Comparison of ENCODE assay signal across 8 cellular contexts in genomic region chr17:9389116-9389515, GRCh38.
DNase-seq lines count a peak whose midpoint lies in the region; ATAC-seq and TF ChIP-seq lines count a peak whose summit lies in the region.
"Had no signal": no experiment of that assay in that cellular context is flagged by ENCODE, and none has a peak within 500 bp of the region (broad histone marks: within the 10 kb centered on the region; RNA-seq: fewer than 3 reads in every experiment).

No MANE protein-coding gene starts in this region.

- H3K4me1 Mint-ChIP-seq in T-helper 2 cell treated with Interferon-gamma antibody and Interleukin-4, amounts not matched to agents 5 μg/mL and 100 μg/mL, for 36 hours (ENCODE audit: low read depth), result peaks cover 4% of the 10 kb centered on the region
- H3K4me1 Mint-ChIP-seq in activated T-helper 1 cell treated with anti-CD3 and anti-CD28 coated beads, Interleukin-12 subunit alpha, Interleukin-12 subunit beta, Interleukin-2, Interleukin-4 antibody, amounts not matched to agents 30 ng/mL and 10 ng/mL and 1 ng/mL, durations not matched to agents 14 hours and 24 hours and 36 hours (ENCODE audit: low read depth), result peaks cover 9% of the 10 kb centered on the region

- H3K27me3 Mint-ChIP-seq in T-helper 2 cell treated with Interferon-gamma antibody and Interleukin-4, amounts not matched to agents 5 μg/mL and 100 μg/mL, for 36 hours (ENCODE audit: low read depth), result no peaks in the 10 kb centered on the region
- H3K27me3 Mint-ChIP-seq in activated T-helper 1 cell treated with anti-CD3 and anti-CD28 coated beads, Interleukin-12 subunit alpha, Interleukin-12 subunit beta, Interleukin-2, Interleukin-4 antibody, amounts not matched to agents 30 ng/mL and 10 ng/mL and 1 ng/mL, durations not matched to agents 14 hours and 24 hours and 36 hours (ENCODE audit: insufficient read depth), result no peaks in the 10 kb centered on the region

- ATAC-seq in GM18861 (IDR thresholded peaks at IDR 0.05; ENCODE audit: unreplicated experiment) (peak; percentile 88), HG02759 (IDR thresholded peaks at IDR 0.05; ENCODE audit: unreplicated experiment) (peak; percentile 74), mucosa of descending colon (peak; percentile 67), Right ventricle myocardium inferior (no peak)

- peaks cover 8% of the 10 kb centered on the region for H3K36me3 Mint-ChIP-seq in T-helper 2 cell treated with Interferon-gamma antibody and Interleukin-4, amounts not matched to agents 5 μg/mL and 100 μg/mL, for 36 hours (ENCODE audit: low read depth)
- peaks cover 2% of the 10 kb centered on the region for H3K36me3 Mint-ChIP-seq in activated T-helper 1 cell treated with anti-CD3 and anti-CD28 coated beads, Interleukin-12 subunit alpha, Interleukin-12 subunit beta, Interleukin-2, Interleukin-4 antibody, amounts not matched to agents 30 ng/mL and 10 ng/mL and 1 ng/mL, durations not matched to agents 14 hours and 24 hours and 36 hours (ENCODE audit: low read depth)

- DNase-seq in T-helper 2 cell treated with Interferon-gamma antibody and Interleukin-4, amounts not matched to agents 5 μg/mL and 100 μg/mL, for 36 hours (ENCODE audit: low spot score), result peak; percentile 9
- DNase-seq in mucosa of descending colon, result no peak
- DNase-seq in UCSD-AML1 (lab: John Stamatoyannopoulos, UW; ENCODE audit: unreplicated experiment), result no peak
- no peak for DNase-seq in Right ventricle myocardium inferior (ENCODE audit: missing footprints)
- no peak for DNase-seq in activated T-helper 1 cell treated with anti-CD3 and anti-CD28 coated beads, Interleukin-12 subunit alpha, Interleukin-12 subunit beta, Interleukin-2, Interleukin-4 antibody, amounts not matched to agents 30 ng/mL and 10 ng/mL and 1 ng/mL, durations not matched to agents 14 hours and 24 hours and 36 hours (ENCODE audit: low spot score)

- no peak overlapping the region for H3K27ac Mint-ChIP-seq in T-helper 2 cell treated with Interferon-gamma antibody and Interleukin-4, amounts not matched to agents 5 μg/mL and 100 μg/mL, for 36 hours
- no peak overlapping the region for H3K27ac Mint-ChIP-seq in activated T-helper 1 cell treated with anti-CD3 and anti-CD28 coated beads, Interleukin-12 subunit alpha, Interleukin-12 subunit beta, Interleukin-2, Interleukin-4 antibody, amounts not matched to agents 30 ng/mL and 10 ng/mL and 1 ng/mL, durations not matched to agents 14 hours and 24 hours and 36 hours

- no peak overlapping the region for H3K4me3 ChIP-seq in mucosa of descending colon

- peaks cover 10% of the 10 kb centered on the region for H3K9me3 ChIP-seq in mucosa of descending colon

- intact Hi-C loops in mucosa of descending colon (cut with DNase I, micrococcal nuclease), result no loop called here
- intact Hi-C loops in Right ventricle myocardium inferior (cut with DNase I), result no loop called here
- intact Hi-C loops in activated T-helper 1 cell treated with anti-CD3 and anti-CD28 coated beads, Interleukin-12 subunit alpha, Interleukin-12 subunit beta, Interleukin-2, Interleukin-4 antibody, amounts not matched to agents 30 ng/mL and 10 ng/mL and 1 ng/mL, durations not matched to agents 14 hours and 24 hours and 36 hours (cut with micrococcal nuclease), result no loop called here

- H3K4me3 Mint-ChIP-seq in T-helper 2 cell treated with Interferon-gamma antibody and Interleukin-4, amounts not matched to agents 5 μg/mL and 100 μg/mL, for 36 hours, result no peak overlapping the region
- H3K4me3 Mint-ChIP-seq in activated T-helper 1 cell treated with anti-CD3 and anti-CD28 coated beads, Interleukin-12 subunit alpha, Interleukin-12 subunit beta, Interleukin-2, Interleukin-4 antibody, amounts not matched to agents 30 ng/mL and 10 ng/mL and 1 ng/mL, durations not matched to agents 14 hours and 24 hours and 36 hours, result no peak overlapping the region
- H3K4me3 Mint-ChIP-seq: neural crest cell had no signal

- peaks cover 27% of the 10 kb centered on the region for H3K9me3 Mint-ChIP-seq in T-helper 2 cell treated with Interferon-gamma antibody and Interleukin-4, amounts not matched to agents 5 μg/mL and 100 μg/mL, for 36 hours
- peaks cover 22% of the 10 kb centered on the region for H3K9me3 Mint-ChIP-seq in activated T-helper 1 cell treated with anti-CD3 and anti-CD28 coated beads, Interleukin-12 subunit alpha, Interleukin-12 subunit beta, Interleukin-2, Interleukin-4 antibody, amounts not matched to agents 30 ng/mL and 10 ng/mL and 1 ng/mL, durations not matched to agents 14 hours and 24 hours and 36 hours

- no peaks in the 10 kb centered on the region for H3K36me3 ChIP-seq in mucosa of descending colon (ENCODE audit: low read depth)

- H3K4me1 ChIP-seq in mucosa of descending colon (ENCODE audit: low read depth), result peaks cover 6% of the 10 kb centered on the region

- no peak for TF ChIP-seq CTCF in mucosa of descending colon (IDR thresholded peaks at IDR 0.05)
